1 cellular context compared by ENCODE assay signal in the genomic region with DNA sequence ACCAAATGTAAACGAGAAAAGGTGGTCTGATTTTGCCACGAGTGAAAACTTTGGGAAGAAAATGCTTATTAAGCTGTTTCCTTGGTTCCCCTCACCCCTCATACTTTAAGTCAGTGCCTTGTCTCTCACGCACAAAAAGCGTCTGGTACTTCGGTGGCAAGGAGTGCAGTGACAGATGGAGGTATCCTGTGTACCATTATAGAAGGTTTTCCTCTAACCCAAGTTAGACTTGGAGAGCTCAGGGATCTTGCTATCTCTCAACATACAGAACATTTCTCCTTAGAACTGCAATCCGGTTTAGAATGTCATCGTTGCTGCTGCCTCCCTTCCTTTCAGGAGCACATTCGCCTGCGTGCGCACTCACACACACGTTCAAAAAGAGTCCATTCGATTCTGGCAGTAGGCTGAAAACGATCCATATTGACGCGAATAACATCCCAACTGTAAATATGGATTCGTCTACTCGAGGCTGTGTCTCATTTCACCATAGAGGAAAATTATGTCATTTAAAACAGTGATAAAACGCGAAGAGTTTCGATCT.
TF ChIP-seq lines count a peak whose summit lies in the region.

No MANE protein-coding gene starts in this region.

TF ChIP-seq in HCT116, 20 proteins besides CTCF, POLR2A, EP300 and RAD21:
- TF ChIP-seq ZFX (IDR thresholded peaks at IDR 0.05), result no peak
- TF ChIP-seq CEBPB (IDR thresholded peaks at IDR 0.05; ENCODE audit: low read depth), result no peak
- TF ChIP-seq, protein P1, sequence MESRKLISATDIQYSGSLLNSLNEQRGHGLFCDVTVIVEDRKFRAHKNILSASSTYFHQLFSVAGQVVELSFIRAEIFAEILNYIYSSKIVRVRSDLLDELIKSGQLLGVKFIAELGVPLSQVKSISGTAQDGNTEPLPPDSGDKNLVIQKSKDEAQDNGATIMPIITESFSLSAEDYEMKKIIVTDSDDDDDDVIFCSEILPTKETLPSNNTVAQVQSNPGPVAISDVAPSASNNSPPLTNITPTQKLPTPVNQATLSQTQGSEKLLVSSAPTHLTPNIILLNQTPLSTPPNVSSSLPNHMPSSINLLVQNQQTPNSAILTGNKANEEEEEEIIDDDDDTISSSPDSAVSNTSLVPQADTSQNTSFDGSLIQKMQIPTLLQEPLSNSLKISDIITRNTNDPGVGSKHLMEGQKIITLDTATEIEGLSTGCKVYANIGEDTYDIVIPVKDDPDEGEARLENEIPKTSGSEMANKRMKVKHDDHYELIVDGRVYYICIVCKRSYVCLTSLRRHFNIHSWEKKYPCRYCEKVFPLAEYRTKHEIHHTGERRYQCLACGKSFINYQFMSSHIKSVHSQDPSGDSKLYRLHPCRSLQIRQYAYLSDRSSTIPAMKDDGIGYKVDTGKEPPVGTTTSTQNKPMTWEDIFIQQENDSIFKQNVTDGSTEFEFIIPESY (IDR thresholded peaks at IDR 0.05; ENCODE audit: extremely low read depth, insufficient replicate concordance, low read length), result no peak
- no peak for TF ChIP-seq FOSL1 (IDR thresholded peaks at IDR 0.05; ENCODE audit: low read depth)
- TF ChIP-seq EZH2phosphoT487 (IDR thresholded peaks at IDR 0.05; ENCODE audit: borderline replicate concordance), result no peak
- no peak for TF ChIP-seq SRF (IDR thresholded peaks at IDR 0.05; ENCODE audit: low read depth)
- no peak for TF ChIP-seq SP1 (IDR thresholded peaks at IDR 0.05; ENCODE audit: low read depth)
- no peak for TF ChIP-seq EGR1 (IDR thresholded peaks at IDR 0.05; ENCODE audit: low read depth)
- TF ChIP-seq POLR2AphosphoS5 (IDR thresholded peaks at IDR 0.05; ENCODE audit: low read depth, low read length), result no peak
- no peak for TF ChIP-seq TCF7L2 (IDR thresholded peaks at IDR 0.05; ENCODE audit: borderline replicate concordance, extremely low read depth, insufficient read depth, insufficient read length)
- no peak for TF ChIP-seq SIN3A (IDR thresholded peaks at IDR 0.05; ENCODE audit: low read depth)
- TF ChIP-seq EZH2 (IDR thresholded peaks at IDR 0.05), result no peak
- TF ChIP-seq, protein P2, sequence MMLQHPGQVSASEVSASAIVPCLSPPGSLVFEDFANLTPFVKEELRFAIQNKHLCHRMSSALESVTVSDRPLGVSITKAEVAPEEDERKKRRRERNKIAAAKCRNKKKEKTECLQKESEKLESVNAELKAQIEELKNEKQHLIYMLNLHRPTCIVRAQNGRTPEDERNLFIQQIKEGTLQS (IDR thresholded peaks at IDR 0.05), result no peak
- TF ChIP-seq ZNF274 (IDR thresholded peaks at IDR 0.05; ENCODE audit: low read depth, low read length), result no peak
- no peak for TF ChIP-seq JUND (IDR thresholded peaks at IDR 0.05)
- no peak for TF ChIP-seq ELF1 (IDR thresholded peaks at IDR 0.05; ENCODE audit: borderline replicate concordance, low read depth)
- no peak for TF ChIP-seq CBX3 (IDR thresholded peaks at IDR 0.05; ENCODE audit: low read depth)
- TF ChIP-seq, protein P3, sequence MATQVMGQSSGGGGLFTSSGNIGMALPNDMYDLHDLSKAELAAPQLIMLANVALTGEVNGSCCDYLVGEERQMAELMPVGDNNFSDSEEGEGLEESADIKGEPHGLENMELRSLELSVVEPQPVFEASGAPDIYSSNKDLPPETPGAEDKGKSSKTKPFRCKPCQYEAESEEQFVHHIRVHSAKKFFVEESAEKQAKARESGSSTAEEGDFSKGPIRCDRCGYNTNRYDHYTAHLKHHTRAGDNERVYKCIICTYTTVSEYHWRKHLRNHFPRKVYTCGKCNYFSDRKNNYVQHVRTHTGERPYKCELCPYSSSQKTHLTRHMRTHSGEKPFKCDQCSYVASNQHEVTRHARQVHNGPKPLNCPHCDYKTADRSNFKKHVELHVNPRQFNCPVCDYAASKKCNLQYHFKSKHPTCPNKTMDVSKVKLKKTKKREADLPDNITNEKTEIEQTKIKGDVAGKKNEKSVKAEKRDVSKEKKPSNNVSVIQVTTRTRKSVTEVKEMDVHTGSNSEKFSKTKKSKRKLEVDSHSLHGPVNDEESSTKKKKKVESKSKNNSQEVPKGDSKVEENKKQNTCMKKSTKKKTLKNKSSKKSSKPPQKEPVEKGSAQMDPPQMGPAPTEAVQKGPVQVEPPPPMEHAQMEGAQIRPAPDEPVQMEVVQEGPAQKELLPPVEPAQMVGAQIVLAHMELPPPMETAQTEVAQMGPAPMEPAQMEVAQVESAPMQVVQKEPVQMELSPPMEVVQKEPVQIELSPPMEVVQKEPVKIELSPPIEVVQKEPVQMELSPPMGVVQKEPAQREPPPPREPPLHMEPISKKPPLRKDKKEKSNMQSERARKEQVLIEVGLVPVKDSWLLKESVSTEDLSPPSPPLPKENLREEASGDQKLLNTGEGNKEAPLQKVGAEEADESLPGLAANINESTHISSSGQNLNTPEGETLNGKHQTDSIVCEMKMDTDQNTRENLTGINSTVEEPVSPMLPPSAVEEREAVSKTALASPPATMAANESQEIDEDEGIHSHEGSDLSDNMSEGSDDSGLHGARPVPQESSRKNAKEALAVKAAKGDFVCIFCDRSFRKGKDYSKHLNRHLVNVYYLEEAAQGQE (IDR thresholded peaks at IDR 0.05; ENCODE audit: low read depth), result no peak
- TF ChIP-seq, protein P4, sequence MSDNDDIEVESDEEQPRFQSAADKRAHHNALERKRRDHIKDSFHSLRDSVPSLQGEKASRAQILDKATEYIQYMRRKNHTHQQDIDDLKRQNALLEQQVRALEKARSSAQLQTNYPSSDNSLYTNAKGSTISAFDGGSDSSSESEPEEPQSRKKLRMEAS (IDR thresholded peaks at IDR 0.05), result no peak
